ENCODE assay signal across 8 cellular contexts in the genomic region with DNA sequence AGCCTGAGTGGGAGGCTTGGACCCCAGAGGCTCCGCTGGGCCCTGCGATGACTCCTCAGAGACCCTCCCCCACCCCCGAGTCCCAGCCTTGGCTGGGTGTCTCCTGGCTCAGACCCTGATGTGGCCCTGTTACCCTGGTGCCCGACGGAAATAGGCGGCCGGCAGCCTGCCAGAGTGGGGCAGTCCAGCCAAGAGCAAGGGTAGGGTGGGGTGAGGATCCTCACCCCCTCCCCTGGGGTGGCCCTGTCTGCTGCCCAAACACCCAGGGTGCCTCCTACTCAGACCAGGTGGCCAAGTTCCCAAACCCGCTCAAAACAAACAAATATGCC. TPM values are rescaled to one million over a fixed set of nuclear protein-coding genes. Genes with fewer than 3 reads are reported as not detected.
DNase-seq lines count a peak whose midpoint lies in the region; ATAC-seq and TF ChIP-seq lines count a peak whose summit lies in the region.

No MANE protein-coding gene starts in this region.

- no peak for TF ChIP-seq CTCF in heart left ventricle (IDR thresholded peaks at IDR 0.05)

- H3K9me3 ChIP-seq in T-helper 17 cell (ENCODE audit: control insufficient read depth, low read length, poor library complexity, severe bottlenecking) (no peaks in the 10 kb centered on the region), heart left ventricle (no peaks in the 10 kb centered on the region)

- H3K27ac Mint-ChIP-seq in T-helper 17 cell: peak overlapping the region; percentile 95

- H3K9ac ChIP-seq in rectal smooth muscle tissue (ENCODE audit: low read length): no peak overlapping the region

- H3K4me1 ChIP-seq in heart left ventricle: peaks cover 7 to 73% (median 56%) of the 10 kb centered on the region in 12 donors
- H3K4me1 ChIP-seq in rectal smooth muscle tissue (ENCODE audit: control insufficient read depth, insufficient read depth, low read length): peaks cover 34% of the 10 kb centered on the region

- H3K27ac ChIP-seq in heart left ventricle (peak overlapping the region; percentile 22 to 94 (median 80)), rectal smooth muscle tissue (ENCODE audit: low read depth, low read length) (peak overlapping the region; percentile 63)

- H3K4me1 Mint-ChIP-seq in T-helper 17 cell: peaks cover 42% of the 10 kb centered on the region

- no peaks in the 10 kb centered on the region for H3K36me3 Mint-ChIP-seq in T-helper 17 cell (ENCODE audit: low read depth)

- H3K4me3 ChIP-seq in heart left ventricle (peak overlapping the region in 9 of 12 donors; percentile 23 to 52 (median 46)), rectal smooth muscle tissue (ENCODE audit: low read length) (peak overlapping the region; percentile 37)

- peak in 9 of 14 donors; percentile 62 to 91 (median 83) for DNase-seq in C1 segment of cervical spinal cord (lab: John Stamatoyannopoulos, UW)
- DNase-seq in T-helper 17 cell: no peak
- DNase-seq in heart left ventricle: peak in 4 of 5 donors; percentile 77 to 85 (median 80)
- no peak for DNase-seq in kidney tubule cell (ENCODE audit: low spot score)
- no peak for DNase-seq in stimulated activated CD4-positive, alpha-beta T cell treated with anti-CD3 and anti-CD28 coated beads, Interleukin-4, amount 100 ng/mL, for 1 hour
- no peak for DNase-seq in activated CD4-positive, CD25-positive, alpha-beta regulatory T cell treated with anti-CD3 and anti-CD28 coated beads, Interleukin-2, amount 50 U/mL, for 72 hours
- no peak for DNase-seq in NCI-H82 treated with DMSO at 0.1 percent for 48 hours (lab: John Stamatoyannopoulos, UW; ENCODE audit: unreplicated experiment)

- TF ChIP-seq POLR2A in heart left ventricle (IDR thresholded peaks at IDR 0.05): no peak

- intact Hi-C loops in heart left ventricle (cut with DNase I): no loop called here

- H3K27me3 ChIP-seq in heart left ventricle (no peaks in the 10 kb centered on the region), rectal smooth muscle tissue (ENCODE audit: control insufficient read depth, insufficient read depth, low read length) (no peaks in the 10 kb centered on the region)

- H3K4me3 Mint-ChIP-seq in T-helper 17 cell: no peak overlapping the region

- H3K36me3 ChIP-seq in heart left ventricle: peaks cover 0 to 1% (median 0%) of the 10 kb centered on the region in 9 donors
- H3K36me3 ChIP-seq in rectal smooth muscle tissue (ENCODE audit: control insufficient read depth, insufficient read depth, low read length): no peaks in the 10 kb centered on the region

- H3K27me3 Mint-ChIP-seq in T-helper 17 cell: no peaks in the 10 kb centered on the region

- WGBS in heart left ventricle, 4 donors: 13 to 30% (median 23%) methylated on average over 3 to 8 of the region's 8 CpGs

- no peak for ATAC-seq in T-helper 17 cell
- peak; percentile 64 to 75 (median 66) for ATAC-seq in heart left ventricle

RNA-seq across cellular contexts. Expression of a gene that starts 15.3 kb away (rescaled TPM):
- total RNA-seq in T-helper 17 cell (100 to 1,000 TPM; 123 to 125 TPM), heart left ventricle (10 to 100 TPM; 13.5 to 59.7 (median 28.7) TPM)
- polyA plus RNA-seq in heart left ventricle: 10 to 100 TPM; 27.2 to 31.5 TPM

Comparison
In these comparisons a context has a peak if more than half of its experiments do, and no peak if none do; other contexts are left out.
1. DNase-seq: peak in C1 segment of cervical spinal cord (9 of 14) and heart left ventricle (4 of 5); none in T-helper 17 cell (0 of 3), kidney tubule cell (single experiment), stimulated activated CD4-positive, alpha-beta T cell treated with anti-CD3 and anti-CD28 coated beads, Interleukin-4, amount 100 ng/mL, for 1 hour (single experiment), activated CD4-positive, CD25-positive, alpha-beta regulatory T cell treated with anti-CD3 and anti-CD28 coated beads, Interleukin-2, amount 50 U/mL, for 72 hours (single experiment) and NCI-H82 treated with DMSO at 0.1 percent for 48 hours (single experiment).